In the genomic region with DNA sequence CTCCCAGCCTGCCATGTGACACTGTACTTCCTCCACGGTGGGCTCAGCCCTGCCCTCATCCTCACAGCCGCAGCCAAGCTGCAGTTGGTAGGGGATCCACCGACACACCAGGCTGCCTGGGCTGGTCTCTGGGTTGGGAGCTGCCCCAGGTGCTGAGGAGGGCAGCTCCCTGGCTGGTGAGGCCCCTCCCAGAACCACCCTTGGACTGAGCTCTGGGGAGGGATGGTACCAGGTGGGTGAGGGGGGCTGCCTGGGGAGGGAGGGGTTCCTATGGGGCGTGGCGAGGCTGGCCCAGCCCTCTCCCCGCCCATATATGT, we compare ENCODE assay signal across 8 cellular contexts. TPM values are rescaled to one million over a fixed set of nuclear protein-coding genes. Genes with fewer than 3 reads are reported as not detected.
A peak's percentile ranks its signal among the peaks of the same experiment; 100 is the strongest.
DNase-seq lines count a peak whose midpoint lies in the region; ATAC-seq, FAIRE-seq and TF ChIP-seq lines count a peak whose summit lies in the region.

No MANE protein-coding gene starts in this region.

- H4K20me1 ChIP-seq in HepG2 (ENCODE audit: insufficient read depth, low read length): peaks cover 4% of the 10 kb centered on the region; the same call in 1 of the 2 replicates

- POLR2A ChIA-PET in MCF 10A (lab: Yijun Ruan, JAX): interaction anchor here (1.3 to 5.4 kb wide), 6 partner anchors 11 to 260 kb away, joined by 3 to 79 read pairs (median 18); partner anchors contain the start of genes ARFRP1, PPDPF, TPD52L2 and UCKL1
- POLR2A ChIA-PET in HepG2 (lab: Yijun Ruan, JAX): interaction anchor here (0.7 to 1.7 kb wide), 3 partner anchors 12 to 42 kb away, joined by 3 to 9 read pairs (median 3); partner anchors contain the start of genes ARFRP1 and ZGPAT

- TF ChIP-seq POLR2A in HepG2 (IDR thresholded peaks at IDR 0.05; ENCODE audit: insufficient read depth in 1 of 2, low read depth in 2 of 2, low read length in 2 of 2): peak; percentile 6 to 17; a peak in 2 of 4 replicates

- H3K36me3 ChIP-seq in HepG2 (replicated peaks in 1 of 2; ENCODE audit: control insufficient read depth in 1 of 2, insufficient read depth in 2 of 2, low read length in 2 of 2): peaks cover 4% of the 10 kb centered on the region in 2 experiments; a peak in 4 of 5 replicates

- H3K27me3 ChIP-seq in HepG2 (ENCODE audit: control insufficient read depth in 1 of 2, insufficient read depth in 2 of 2, low read length in 2 of 2): no peaks in the 10 kb centered on the region

- H3K27ac Mint-ChIP-seq in MCF 10A (ENCODE audit: low read depth, unreplicated experiment): peak overlapping the region; percentile 51

- intact Hi-C loops in MCF 10A (cut with micrococcal nuclease): loop anchor here (2.0 to 5.0 kb wide), 3 partner anchors 39 to 159 kb away; partner anchors contain the start of genes PTK6 and RTEL1
- intact Hi-C loops in HepG2 (cut with micrococcal nuclease; ENCODE audit: unreplicated experiment): no loop called here

- no peak overlapping the region; the same call in 1 of the 2 replicates for H3K9ac ChIP-seq in HepG2 (ENCODE audit: insufficient read depth, low read depth, low read length)

- peak; percentile 71 for DNase-seq in 8988T
- DNase-seq in MCF 10A (ENCODE audit: unreplicated experiment): peak; percentile 90
- DNase-seq in HepG2 (ENCODE audit: low spot score): no peak
- DNase-seq in NCI-H1417 (lab: John Stamatoyannopoulos, UW): no peak
- no peak for DNase-seq in activated CD4-positive, alpha-beta T cell treated with anti-CD3 and anti-CD28 coated beads, Interleukin-2, amount 50 U/mL, for 4 hours

- peaks cover 63% of the 10 kb centered on the region for H3K36me3 Mint-ChIP-seq in MCF 10A (ENCODE audit: insufficient read depth, unreplicated experiment)

- peaks cover 21% of the 10 kb centered on the region for H3K4me1 ChIP-seq in HepG2 (ENCODE audit: insufficient read depth, low read length)

- peak overlapping the region; percentile 63 for H3K4me2 ChIP-seq in HepG2 (ENCODE audit: low read depth, low read length)

- FAIRE-seq in HepG2 (lab: Jason Lieb, UNC): no peak

- 79% methylated on average over 5 of the region's 6 CpGs for WGBS in HepG2 (ENCODE audit: low lambda C conversion rate)

- BruUV-seq in MCF 10A (replicated peaks; lab: Mats Ljungman, UMichigan) (no TSS peak), HepG2 (replicated peaks; lab: Mats Ljungman, UMichigan) (no TSS peak)

- TF ChIP-seq EP300 in Ishikawa (IDR thresholded peaks at IDR 0.05; ENCODE audit: borderline replicate concordance): no peak
- TF ChIP-seq EP300 in HepG2 (IDR thresholded peaks at IDR 0.05; ENCODE audit: low read depth in 2 of 2, low read length in 2 of 2): no peak
- no peak for TF ChIP-seq EP300 in HepG2 (CRISPR knock-in tag; IDR thresholded peaks at IDR 0.05; ENCODE audit: borderline replicate concordance)

- CTCF ChIA-PET in MCF 10A (lab: Yijun Ruan, JAX) (interaction anchor here (1.2 kb wide), 1 partner anchor 10 kb away, joined by 4 read pairs; no protein-coding TSS in a partner anchor), HepG2 (lab: Yijun Ruan, JAX; ENCODE audit: low intra/inter-chr PET ratio, low total read pairs) (no interaction called here)

- no peaks in the 10 kb centered on the region for H3K9me3 Mint-ChIP-seq in MCF 10A (ENCODE audit: unreplicated experiment)

- H2AFZ ChIP-seq in HepG2 (ENCODE audit: low read length): no peak overlapping the region

- peak; percentile 36 for ATAC-seq in HepG2
- ATAC-seq in HG02852 (IDR thresholded peaks at IDR 0.05; ENCODE audit: unreplicated experiment): no peak
- no peak for ATAC-seq in HG03460 (IDR thresholded peaks at IDR 0.05; ENCODE audit: unreplicated experiment)

- in situ Hi-C loops in HepG2 (cut with HindIII; ENCODE audit: extremely low pct_ligation_motif_present, low pct_unique_long_range_greater_than_20kb): no loop called here

- H3K4me1 Mint-ChIP-seq in MCF 10A (ENCODE audit: insufficient read depth, unreplicated experiment): peaks cover 17% of the 10 kb centered on the region

- TF ChIP-seq CTCF in MCF 10A (IDR thresholded peaks at IDR 0.05; ENCODE audit: unreplicated experiment) (no peak), HepG2 (CRISPR knock-in tag; IDR thresholded peaks at IDR 0.05) (no peak)

- no peak overlapping the region for H3K27ac ChIP-seq in HepG2 (ENCODE audit: extremely low read length, insufficient read depth, low read length)

- H3K4me3 Mint-ChIP-seq in MCF 10A (ENCODE audit: unreplicated experiment): peak overlapping the region; percentile 72

- no peaks in the 10 kb centered on the region for H3K9me3 ChIP-seq in HepG2 (ENCODE audit: low read length)

- no peaks in the 10 kb centered on the region for H3K79me2 ChIP-seq in HepG2 (ENCODE audit: insufficient read depth, low read length)

- H3K27me3 Mint-ChIP-seq in MCF 10A (ENCODE audit: insufficient read depth, unreplicated experiment): no peaks in the 10 kb centered on the region

- peak overlapping the region in 1 of 3 experiments; percentile 43; a peak in 1 of 6 replicates for H3K4me3 ChIP-seq in HepG2 (replicated peaks in 1 of 3; ENCODE audit: insufficient read depth in 1 of 3, low read depth in 2 of 3, low read length in 3 of 3)

- TF ChIP-seq RAD21 in Ishikawa (IDR thresholded peaks at IDR 0.05; ENCODE audit: low read depth): no peak
- TF ChIP-seq RAD21 in HepG2 (CRISPR knock-in tag; IDR thresholded peaks at IDR 0.05): no peak

RNA-seq across cellular contexts. Expression of gene TNFRSF6B, which starts 0.2 kb away (rescaled TPM):
- 12.3 and 24.4 TPM in 2 replicates for total RNA-seq in MCF 10A (2022)
- not detected in 2 replicates for total RNA-seq in HepG2 (2016; rRNA removed; fragmentation: Illumina TruSeq; extraction: Trizol)
- total RNA-seq in HepG2 (2016; cell fraction: cytosol; rRNA removed; fragmentation: Illumina TruSeq; extraction: Trizol; ENCODE audit: low read depth): not detected in 2 replicates
- total RNA-seq in HepG2 (2016; cell fraction: insoluble cytoplasmic fraction; rRNA removed; fragmentation: Illumina TruSeq; extraction: Trizol): not detected in 2 replicates
- not detected in 2 replicates for total RNA-seq in HepG2 (2016; cell fraction: membrane; rRNA removed; fragmentation: Illumina TruSeq; extraction: Trizol)
- not detected in 2 replicates for total RNA-seq in HepG2 (2016; cell fraction: nucleus; rRNA removed; fragmentation: Illumina TruSeq; extraction: Trizol)
- polyA plus RNA-seq in HepG2 (2011; rRNA removed): 0.24 and 0.86 TPM in 2 replicates
- 0.45 and 1.3 TPM in 2 replicates for polyA plus RNA-seq in HepG2 (2011; cell fraction: cytosol; rRNA removed)
- 22.5 and 36.0 TPM in 2 replicates for polyA plus RNA-seq in HepG2 (2011; cell fraction: nucleus; rRNA removed)
- polyA plus RNA-seq in HepG2 (2012): 0.55 TPM in 1 of 2 replicates, not detected in the other
- 0.45 and 0.48 TPM in 2 replicates for polyA plus RNA-seq in HepG2 (2016; cell fraction: cytosol; fragmentation: Illumina TruSeq; extraction: Trizol; ENCODE audit: low read depth)
- 0.32 TPM in 1 of 2 replicates, not detected in the other for polyA plus RNA-seq in HepG2 (2016; cell fraction: insoluble cytoplasmic fraction; fragmentation: Illumina TruSeq; extraction: Trizol; ENCODE audit: low read depth)
- polyA plus RNA-seq in HepG2 (2016; cell fraction: membrane; fragmentation: Illumina TruSeq; extraction: Trizol; ENCODE audit: low read depth): 0.37 and 0.71 TPM in 2 replicates
- not detected in 2 replicates for polyA plus RNA-seq in HepG2 (2016; cell fraction: nucleus; fragmentation: Illumina TruSeq; extraction: Trizol; ENCODE audit: insufficient read depth, low read depth)
- not detected in 2 replicates for polyA minus RNA-seq in HepG2 (2011; rRNA and poly(A)+ RNA removed; ENCODE audit: low replicate concordance)
- not detected in 2 replicates for polyA minus RNA-seq in HepG2 (2011; cell fraction: cytosol; rRNA and poly(A)+ RNA removed)
- polyA minus RNA-seq in HepG2 (2011; cell fraction: nucleus; rRNA and poly(A)+ RNA removed): not detected in 2 replicates

RNA-seq across cellular contexts. Expression of gene ARFRP1, which starts 11.5 kb away (rescaled TPM):
- total RNA-seq in MCF 10A (2022): 60.1 and 65.4 TPM in 2 replicates
- 33.7 and 51.1 TPM in 2 replicates for total RNA-seq in HepG2 (2016; rRNA removed; fragmentation: Illumina TruSeq; extraction: Trizol)
- total RNA-seq in HepG2 (2016; cell fraction: cytosol; rRNA removed; fragmentation: Illumina TruSeq; extraction: Trizol; ENCODE audit: low read depth): 9.6 and 11.5 TPM in 2 replicates
- 31.8 and 53.2 TPM in 2 replicates for total RNA-seq in HepG2 (2016; cell fraction: insoluble cytoplasmic fraction; rRNA removed; fragmentation: Illumina TruSeq; extraction: Trizol)
- total RNA-seq in HepG2 (2016; cell fraction: membrane; rRNA removed; fragmentation: Illumina TruSeq; extraction: Trizol): 22.2 and 23.1 TPM in 2 replicates
- 37.5 and 46.0 TPM in 2 replicates for total RNA-seq in HepG2 (2016; cell fraction: nucleus; rRNA removed; fragmentation: Illumina TruSeq; extraction: Trizol)
- 32.0 and 42.8 TPM in 2 replicates for polyA plus RNA-seq in HepG2 (2011; rRNA removed)
- polyA plus RNA-seq in HepG2 (2011; cell fraction: cytosol; rRNA removed): 48.5 and 49.6 TPM in 2 replicates
- polyA plus RNA-seq in HepG2 (2011; cell fraction: nucleus; rRNA removed): 123 and 125 TPM in 2 replicates
- 26.6 and 30.7 TPM in 2 replicates for polyA plus RNA-seq in HepG2 (2012)
- polyA plus RNA-seq in HepG2 (2016; cell fraction: cytosol; fragmentation: Illumina TruSeq; extraction: Trizol; ENCODE audit: low read depth): 8.8 and 9.1 TPM in 2 replicates
- polyA plus RNA-seq in HepG2 (2016; cell fraction: insoluble cytoplasmic fraction; fragmentation: Illumina TruSeq; extraction: Trizol; ENCODE audit: low read depth): 30.0 and 34.6 TPM in 2 replicates
- 12.6 and 13.5 TPM in 2 replicates for polyA plus RNA-seq in HepG2 (2016; cell fraction: membrane; fragmentation: Illumina TruSeq; extraction: Trizol; ENCODE audit: low read depth)
- 86.0 and 91.0 TPM in 2 replicates for polyA plus RNA-seq in HepG2 (2016; cell fraction: nucleus; fragmentation: Illumina TruSeq; extraction: Trizol; ENCODE audit: insufficient read depth, low read depth)
- polyA minus RNA-seq in HepG2 (2011; rRNA and poly(A)+ RNA removed; ENCODE audit: low replicate concordance): 28.5 and 35.1 TPM in 2 replicates
- polyA minus RNA-seq in HepG2 (2011; cell fraction: cytosol; rRNA and poly(A)+ RNA removed): 10.4 and 12.4 TPM in 2 replicates
- polyA minus RNA-seq in HepG2 (2011; cell fraction: nucleus; rRNA and poly(A)+ RNA removed): 55.9 and 67.1 TPM in 2 replicates

RNA-seq across cellular contexts. Expression of gene ZGPAT, which starts 11.6 kb away (rescaled TPM):
- total RNA-seq in MCF 10A (2022) (19.5 and 22.2 TPM in 2 replicates), HepG2 (2016; rRNA removed; fragmentation: Illumina TruSeq; extraction: Trizol) (40.2 and 41.9 TPM in 2 replicates)
- total RNA-seq in HepG2 (2016; cell fraction: cytosol; rRNA removed; fragmentation: Illumina TruSeq; extraction: Trizol; ENCODE audit: low read depth): 34.8 and 37.0 TPM in 2 replicates
- 37.7 and 46.6 TPM in 2 replicates for total RNA-seq in HepG2 (2016; cell fraction: insoluble cytoplasmic fraction; rRNA removed; fragmentation: Illumina TruSeq; extraction: Trizol)
- 18.3 and 22.0 TPM in 2 replicates for total RNA-seq in HepG2 (2016; cell fraction: membrane; rRNA removed; fragmentation: Illumina TruSeq; extraction: Trizol)
- total RNA-seq in HepG2 (2016; cell fraction: nucleus; rRNA removed; fragmentation: Illumina TruSeq; extraction: Trizol): 23.9 and 24.8 TPM in 2 replicates
- polyA plus RNA-seq in HepG2 (2011; rRNA removed): 23.0 and 32.8 TPM in 2 replicates
- polyA plus RNA-seq in HepG2 (2011; cell fraction: cytosol; rRNA removed): 17.1 and 24.8 TPM in 2 replicates
- 93.0 and 104 TPM in 2 replicates for polyA plus RNA-seq in HepG2 (2011; cell fraction: nucleus; rRNA removed)
- 16.8 and 17.7 TPM in 2 replicates for polyA plus RNA-seq in HepG2 (2012)
- polyA plus RNA-seq in HepG2 (2016; cell fraction: cytosol; fragmentation: Illumina TruSeq; extraction: Trizol; ENCODE audit: low read depth): 4.5 and 5.1 TPM in 2 replicates
- 36.0 and 43.8 TPM in 2 replicates for polyA plus RNA-seq in HepG2 (2016; cell fraction: insoluble cytoplasmic fraction; fragmentation: Illumina TruSeq; extraction: Trizol; ENCODE audit: low read depth)
- polyA plus RNA-seq in HepG2 (2016; cell fraction: membrane; fragmentation: Illumina TruSeq; extraction: Trizol; ENCODE audit: low read depth): 9.1 and 10.0 TPM in 2 replicates
- 70.9 and 80.9 TPM in 2 replicates for polyA plus RNA-seq in HepG2 (2016; cell fraction: nucleus; fragmentation: Illumina TruSeq; extraction: Trizol; ENCODE audit: insufficient read depth, low read depth)
- polyA minus RNA-seq in HepG2 (2011; rRNA and poly(A)+ RNA removed; ENCODE audit: low replicate concordance): 12.8 and 40.1 TPM in 2 replicates
- 9.3 and 9.5 TPM in 2 replicates for polyA minus RNA-seq in HepG2 (2011; cell fraction: cytosol; rRNA and poly(A)+ RNA removed)
- polyA minus RNA-seq in HepG2 (2011; cell fraction: nucleus; rRNA and poly(A)+ RNA removed): 13.8 and 15.9 TPM in 2 replicates

RNA-seq across cellular contexts. Expression of gene RTEL1, which starts 38.2 kb away (rescaled TPM):
- 27.9 and 39.2 TPM in 2 replicates for total RNA-seq in MCF 10A (2022)
- total RNA-seq in HepG2 (2016; rRNA removed; fragmentation: Illumina TruSeq; extraction: Trizol): 10.9 and 21.8 TPM in 2 replicates
- 1.6 and 2.4 TPM in 2 replicates for total RNA-seq in HepG2 (2016; cell fraction: cytosol; rRNA removed; fragmentation: Illumina TruSeq; extraction: Trizol; ENCODE audit: low read depth)
- 8.3 and 23.6 TPM in 2 replicates for total RNA-seq in HepG2 (2016; cell fraction: insoluble cytoplasmic fraction; rRNA removed; fragmentation: Illumina TruSeq; extraction: Trizol)
- total RNA-seq in HepG2 (2016; cell fraction: membrane; rRNA removed; fragmentation: Illumina TruSeq; extraction: Trizol): 4.7 and 6.3 TPM in 2 replicates
- 34.3 and 37.2 TPM in 2 replicates for total RNA-seq in HepG2 (2016; cell fraction: nucleus; rRNA removed; fragmentation: Illumina TruSeq; extraction: Trizol)
- 29.5 and 36.4 TPM in 2 replicates for polyA plus RNA-seq in HepG2 (2011; rRNA removed)
- polyA plus RNA-seq in HepG2 (2011; cell fraction: cytosol; rRNA removed): 3.8 and 9.1 TPM in 2 replicates
- 268 and 385 TPM in 2 replicates for polyA plus RNA-seq in HepG2 (2011; cell fraction: nucleus; rRNA removed)
- 16.7 and 17.6 TPM in 2 replicates for polyA plus RNA-seq in HepG2 (2012)
- polyA plus RNA-seq in HepG2 (2016; cell fraction: cytosol; fragmentation: Illumina TruSeq; extraction: Trizol; ENCODE audit: low read depth): 1.9 TPM in 2 replicates
- 8.6 and 15.7 TPM in 2 replicates for polyA plus RNA-seq in HepG2 (2016; cell fraction: insoluble cytoplasmic fraction; fragmentation: Illumina TruSeq; extraction: Trizol; ENCODE audit: low read depth)
- polyA plus RNA-seq in HepG2 (2016; cell fraction: membrane; fragmentation: Illumina TruSeq; extraction: Trizol; ENCODE audit: low read depth): 4.9 and 5.5 TPM in 2 replicates
- 117 and 129 TPM in 2 replicates for polyA plus RNA-seq in HepG2 (2016; cell fraction: nucleus; fragmentation: Illumina TruSeq; extraction: Trizol; ENCODE audit: insufficient read depth, low read depth)
- polyA minus RNA-seq in HepG2 (2011; rRNA and poly(A)+ RNA removed; ENCODE audit: low replicate concordance): 47.6 and 86.8 TPM in 2 replicates
- polyA minus RNA-seq in HepG2 (2011; cell fraction: cytosol; rRNA and poly(A)+ RNA removed): 5.5 and 5.7 TPM in 2 replicates
- 78.0 and 85.2 TPM in 2 replicates for polyA minus RNA-seq in HepG2 (2011; cell fraction: nucleus; rRNA and poly(A)+ RNA removed)

RNA-seq across cellular contexts. Expression of gene LIME1, which starts 40.2 kb away (rescaled TPM):
- 10.1 and 16.0 TPM in 2 replicates for total RNA-seq in MCF 10A (2022)
- 51.5 and 61.5 TPM in 2 replicates for total RNA-seq in HepG2 (2016; rRNA removed; fragmentation: Illumina TruSeq; extraction: Trizol)
- total RNA-seq in HepG2 (2016; cell fraction: cytosol; rRNA removed; fragmentation: Illumina TruSeq; extraction: Trizol; ENCODE audit: low read depth): 59.8 and 81.2 TPM in 2 replicates
- 46.5 and 57.9 TPM in 2 replicates for total RNA-seq in HepG2 (2016; cell fraction: insoluble cytoplasmic fraction; rRNA removed; fragmentation: Illumina TruSeq; extraction: Trizol)
- 59.4 and 77.4 TPM in 2 replicates for total RNA-seq in HepG2 (2016; cell fraction: membrane; rRNA removed; fragmentation: Illumina TruSeq; extraction: Trizol)
- total RNA-seq in HepG2 (2016; cell fraction: nucleus; rRNA removed; fragmentation: Illumina TruSeq; extraction: Trizol): 31.7 and 32.4 TPM in 2 replicates
- polyA plus RNA-seq in HepG2 (2011; rRNA removed): 13.0 and 23.5 TPM in 2 replicates
- 20.4 and 43.4 TPM in 2 replicates for polyA plus RNA-seq in HepG2 (2011; cell fraction: cytosol; rRNA removed)
- 145 and 202 TPM in 2 replicates for polyA plus RNA-seq in HepG2 (2011; cell fraction: nucleus; rRNA removed)
- 14.6 and 20.3 TPM in 2 replicates for polyA plus RNA-seq in HepG2 (2012)
- polyA plus RNA-seq in HepG2 (2016; cell fraction: cytosol; fragmentation: Illumina TruSeq; extraction: Trizol; ENCODE audit: low read depth): 90.7 and 108 TPM in 2 replicates
- polyA plus RNA-seq in HepG2 (2016; cell fraction: insoluble cytoplasmic fraction; fragmentation: Illumina TruSeq; extraction: Trizol; ENCODE audit: low read depth): 72.4 and 82.2 TPM in 2 replicates
- 75.9 and 77.5 TPM in 2 replicates for polyA plus RNA-seq in HepG2 (2016; cell fraction: membrane; fragmentation: Illumina TruSeq; extraction: Trizol; ENCODE audit: low read depth)
- 89.9 and 96.0 TPM in 2 replicates for polyA plus RNA-seq in HepG2 (2016; cell fraction: nucleus; fragmentation: Illumina TruSeq; extraction: Trizol; ENCODE audit: insufficient read depth, low read depth)
- 2.1 and 20.3 TPM in 2 replicates for polyA minus RNA-seq in HepG2 (2011; rRNA and poly(A)+ RNA removed; ENCODE audit: low replicate concordance)
- polyA minus RNA-seq in HepG2 (2011; cell fraction: cytosol; rRNA and poly(A)+ RNA removed): 22.2 and 31.7 TPM in 2 replicates
- polyA minus RNA-seq in HepG2 (2011; cell fraction: nucleus; rRNA and poly(A)+ RNA removed): 13.2 and 15.8 TPM in 2 replicates

Comparison
In these comparisons a context has a peak if more than half of its experiments do, and no peak if none do; other contexts are left out.
1. DNase-seq: peak in 8988T (single experiment) and MCF 10A (single experiment); none in HepG2 (single experiment), NCI-H1417 (0 of 3) and activated CD4-positive, alpha-beta T cell treated with anti-CD3 and anti-CD28 coated beads, Interleukin-2, amount 50 U/mL, for 4 hours (0 of 2).
2. RNA of gene TNFRSF6B, which starts 0.2 kb away (total RNA-seq): 12.3 to 24.4 TPM in MCF 10A; not detected in HepG2; every median in the first group is over 10 times any median in the second.